ENCODE assay signal across 30 cellular contexts in the genomic region with DNA sequence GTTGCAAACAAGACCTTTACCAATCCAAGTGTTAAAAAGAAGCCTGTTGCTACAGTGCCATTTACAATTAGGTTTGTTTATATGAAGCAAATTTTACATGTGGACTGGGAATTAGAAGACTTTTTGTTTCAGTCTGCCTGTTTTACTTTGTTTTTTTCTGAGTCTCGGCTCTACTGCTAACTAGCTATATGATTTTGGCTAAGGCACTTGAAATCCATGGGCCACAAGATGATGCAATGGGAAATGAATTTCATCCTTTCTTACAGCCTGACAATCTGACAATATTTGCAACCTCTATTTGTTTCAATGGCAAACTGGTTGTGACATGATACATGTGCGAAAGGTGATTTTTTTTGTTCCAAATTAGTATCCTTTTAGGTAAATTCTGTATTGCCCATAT. TPM values are rescaled to one million over a fixed set of nuclear protein-coding genes. Genes with fewer than 3 reads are reported as not detected.
DNase-seq lines count a peak whose midpoint lies in the region; ATAC-seq, FAIRE-seq and TF ChIP-seq lines count a peak whose summit lies in the region.
"Had no signal": no experiment of that assay in that cellular context is flagged by ENCODE, and none has a peak within 500 bp of the region (broad histone marks: within the 10 kb centered on the region; RNA-seq: fewer than 3 reads in every experiment).

No MANE protein-coding gene starts in this region.

- no peaks in the 10 kb centered on the region for H4K20me1 ChIP-seq in HepG2 (ENCODE audit: insufficient read depth, low read length)

- no peak for FAIRE-seq in HepG2 (lab: Jason Lieb, UNC)
- FAIRE-seq: endothelial cell of umbilical vein, RCC 7860 had no signal

- CTCF ChIA-PET in HepG2 (lab: Yijun Ruan, JAX; ENCODE audit: low intra/inter-chr PET ratio, low total read pairs): no interaction called here

- no peak for TF ChIP-seq RAD21 in HepG2 (CRISPR knock-in tag; IDR thresholded peaks at IDR 0.05)

- H3K4me3 ChIP-seq in HepG2 (replicated peaks in 1 of 3; ENCODE audit: insufficient read depth in 1 of 3, low read depth in 2 of 3, low read length in 3 of 3): no peak overlapping the region
- no peak overlapping the region for H3K4me3 ChIP-seq in right lobe of liver
- H3K4me3 ChIP-seq in NB4 (ENCODE audit: low read depth, low read length): no peak overlapping the region
- H3K4me3 ChIP-seq in fibroblast of mammary gland (ENCODE audit: control insufficient read depth, low read depth, low read length): no peak overlapping the region
- H3K4me3 ChIP-seq: BLaER1 treated with 17β-estradiol and CSF1 and Interleukin-3, amounts not matched to agents 10 nM and 100 nM; heart right ventricle; neural progenitor cell; SJSA1; spleen; transverse colon had no signal

- H2AFZ ChIP-seq in HepG2 (ENCODE audit: low read length): no peak overlapping the region
- H2AFZ ChIP-seq: neural progenitor cell had no signal

- no TSS peak for BruUV-seq in HepG2 (replicated peaks; lab: Mats Ljungman, UMichigan)

- TF ChIP-seq EP300 in HepG2 (IDR thresholded peaks at IDR 0.05; ENCODE audit: low read depth in 2 of 2, low read length in 2 of 2): no peak
- TF ChIP-seq EP300 in HepG2 (CRISPR knock-in tag; IDR thresholded peaks at IDR 0.05; ENCODE audit: borderline replicate concordance): no peak

- TF ChIP-seq POLR2A in HepG2 (IDR thresholded peaks at IDR 0.05; ENCODE audit: insufficient read depth in 1 of 2, low read depth in 2 of 2, low read length in 2 of 2): no peak
- no peak for TF ChIP-seq POLR2A in right lobe of liver (IDR thresholded peaks at IDR 0.05)
- no peak for TF ChIP-seq POLR2A in NB4 (IDR thresholded peaks at IDR 0.05; ENCODE audit: extremely low read depth, insufficient read length)

- no peak overlapping the region for H3K9ac ChIP-seq in HepG2 (ENCODE audit: insufficient read depth, low read depth, low read length)
- H3K9ac ChIP-seq: neural progenitor cell had no signal

- intact Hi-C loops in HepG2 (cut with micrococcal nuclease; ENCODE audit: unreplicated experiment) (no loop called here), right lobe of liver (cut with DNase I) (no loop called here)

- in situ Hi-C loops in HepG2 (cut with HindIII; ENCODE audit: extremely low pct_ligation_motif_present, low pct_unique_long_range_greater_than_20kb) (no loop called here), G401 (cut with HindIII; ENCODE audit: low sequenced_read_pairs) (no loop called here)

- H3K79me2 ChIP-seq in HepG2 (ENCODE audit: insufficient read depth, low read length): peaks cover 22% of the 10 kb centered on the region

- H3K27me3 ChIP-seq in HepG2 (ENCODE audit: control insufficient read depth in 1 of 2, insufficient read depth in 2 of 2, low read length in 2 of 2) (no peaks in the 10 kb centered on the region; a peak in 1 of 5 replicates), right lobe of liver (no peaks in the 10 kb centered on the region)
- H3K27me3 ChIP-seq: BLaER1 treated with 17β-estradiol and CSF1 and Interleukin-3, amounts not matched to agents 10 nM and 100 nM; foreskin keratinocyte; heart right ventricle; SJSA1; spleen; transverse colon had no signal

- H3K27ac ChIP-seq in HepG2 (ENCODE audit: extremely low read length, insufficient read depth, low read length) (no peak overlapping the region), right lobe of liver (no peak overlapping the region)
- H3K27ac ChIP-seq: BLaER1 treated with 17β-estradiol and CSF1 and Interleukin-3, amounts not matched to agents 10 nM and 100 nM; foreskin keratinocyte; heart right ventricle; neural progenitor cell; SJSA1; transverse colon had no signal

- H3K36me3 ChIP-seq in HepG2 (replicated peaks in 1 of 2; ENCODE audit: control insufficient read depth in 1 of 2, insufficient read depth in 2 of 2, low read length in 2 of 2) (no peaks in the 10 kb centered on the region; a peak in 4 of 5 replicates), right lobe of liver (peaks cover 0 to 10% (median 0%) of the 10 kb centered on the region in 4 donors)

- 98% methylated on average over 2 of the region's 2 CpGs for WGBS in HepG2 (ENCODE audit: low lambda C conversion rate)
- 67% methylated on average over 2 of the region's 2 CpGs for WGBS in right lobe of liver (ENCODE audit: insufficient coverage, low coverage, low lambda C conversion rate, missing lambda C conversion rate)

- H3K4me1 ChIP-seq in HepG2 (ENCODE audit: insufficient read depth, low read length): peaks cover 21% of the 10 kb centered on the region
- H3K4me1 ChIP-seq in right lobe of liver: peaks cover 0 to 22% (median 8%) of the 10 kb centered on the region in 4 donors
- H3K4me1 ChIP-seq: foreskin keratinocyte had no signal

- H3K9me3 ChIP-seq in HepG2 (ENCODE audit: low read length) (no peaks in the 10 kb centered on the region), right lobe of liver (no peaks in the 10 kb centered on the region)
- H3K9me3 ChIP-seq: BLaER1 treated with 17β-estradiol and CSF1 and Interleukin-3, amounts not matched to agents 10 nM and 100 nM; heart right ventricle; SJSA1; spleen; transverse colon had no signal

- H3K4me2 ChIP-seq in HepG2 (ENCODE audit: low read depth, low read length): no peak overlapping the region
- H3K4me2 ChIP-seq: neural progenitor cell had no signal

- POLR2A ChIA-PET in HepG2 (lab: Yijun Ruan, JAX): no interaction called here

- DNase-seq in HepG2 (ENCODE audit: low spot score): no peak
- no peak for DNase-seq in right lobe of liver
- DNase-seq in NB4 (ENCODE audit: low read depth): peak; percentile 30
- peak; percentile 37 for DNase-seq in fibroblast of mammary gland (ENCODE audit: low read depth)
- no peak for DNase-seq in cerebellar nuclear complex (lab: John Stamatoyannopoulos, UW)
- no peak for DNase-seq in epidermal melanocyte (ENCODE audit: insufficient read length, low spot score)
- DNase-seq in G401 (ENCODE audit: low spot score): no peak
- DNase-seq: activated CD4-positive, alpha-beta T cell treated with anti-CD3 and anti-CD28 coated beads, Interleukin-2, amount 50 U/mL, for 4 hours; activated CD4-positive, CD25-positive, alpha-beta regulatory T cell; activated effector memory CD4-positive, alpha-beta T cell treated with anti-CD3 and anti-CD28 coated beads, Interleukin-2, amount 50 U/mL, for 16 hours; activated T-cell treated with anti-CD3 and anti-CD28 coated beads for 4 hours; DMS79 treated with DMSO at 0.1 percent for 48 hours; foreskin keratinocyte; heart right ventricle; Kasumi-1; left colon; mammary epithelial cell; NCI-H1105; NCI-H1930; NCI-H69; posterior cingulate gyrus; right cardiac atrium; spleen; T-helper 1 cell; transverse colon had no signal

- ATAC-seq in HepG2 (no peak), right lobe of liver (no peak)
- ATAC-seq: foreskin keratinocyte, heart right ventricle, left colon, right cardiac atrium had no signal

- TF ChIP-seq CTCF in HepG2 (CRISPR knock-in tag; IDR thresholded peaks at IDR 0.05): no peak
- TF ChIP-seq CTCF in right lobe of liver (IDR thresholded peaks at IDR 0.05): no peak
- TF ChIP-seq CTCF in NB4 (IDR thresholded peaks at IDR 0.05; ENCODE audit: low read depth, low read length): no peak
- no peak for TF ChIP-seq CTCF in fibroblast of mammary gland (conservative IDR thresholded peaks at IDR 0.05; ENCODE audit: control insufficient read depth, insufficient read depth, low read depth, low read length)

RNA-seq across cellular contexts. Expression of a gene that starts 3.7 kb away (rescaled TPM):
- total RNA-seq in HepG2 (2016; rRNA removed; fragmentation: Illumina TruSeq; extraction: Trizol) (21.6 and 26.2 TPM in 2 replicates), right lobe of liver (10 to 100 TPM; 12.3 to 23.0 (median 15.2) TPM)
- total RNA-seq in HepG2 (2016; cell fraction: cytosol; rRNA removed; fragmentation: Illumina TruSeq; extraction: Trizol; ENCODE audit: low read depth): 6.1 and 8.7 TPM in 2 replicates
- total RNA-seq in HepG2 (2016; cell fraction: insoluble cytoplasmic fraction; rRNA removed; fragmentation: Illumina TruSeq; extraction: Trizol): 21.5 and 30.1 TPM in 2 replicates
- total RNA-seq in HepG2 (2016; cell fraction: membrane; rRNA removed; fragmentation: Illumina TruSeq; extraction: Trizol): 12.7 and 13.4 TPM in 2 replicates
- 9.3 and 11.7 TPM in 2 replicates for total RNA-seq in HepG2 (2016; cell fraction: nucleus; rRNA removed; fragmentation: Illumina TruSeq; extraction: Trizol)
- 38.8 and 48.4 TPM in 2 replicates for polyA plus RNA-seq in HepG2 (2011; rRNA removed)
- 24.9 and 30.2 TPM in 2 replicates for polyA plus RNA-seq in HepG2 (2011; cell fraction: cytosol; rRNA removed)
- polyA plus RNA-seq in HepG2 (2011; cell fraction: nucleus; rRNA removed): 11.0 and 14.0 TPM in 2 replicates
- 14.3 and 21.4 TPM in 2 replicates for polyA plus RNA-seq in HepG2 (2012)
- 4.2 and 4.4 TPM in 2 replicates for polyA plus RNA-seq in HepG2 (2016; cell fraction: cytosol; fragmentation: Illumina TruSeq; extraction: Trizol; ENCODE audit: low read depth)
- 34.6 and 35.2 TPM in 2 replicates for polyA plus RNA-seq in HepG2 (2016; cell fraction: insoluble cytoplasmic fraction; fragmentation: Illumina TruSeq; extraction: Trizol; ENCODE audit: low read depth)
- 8.1 and 9.5 TPM in 2 replicates for polyA plus RNA-seq in HepG2 (2016; cell fraction: membrane; fragmentation: Illumina TruSeq; extraction: Trizol; ENCODE audit: low read depth)
- 17.7 and 21.1 TPM in 2 replicates for polyA plus RNA-seq in HepG2 (2016; cell fraction: nucleus; fragmentation: Illumina TruSeq; extraction: Trizol; ENCODE audit: insufficient read depth, low read depth)
- 29.8 and 36.3 TPM in 2 replicates for polyA minus RNA-seq in HepG2 (2011; rRNA and poly(A)+ RNA removed; ENCODE audit: low replicate concordance)
- polyA minus RNA-seq in HepG2 (2011; cell fraction: cytosol; rRNA and poly(A)+ RNA removed): 9.1 and 13.4 TPM in 2 replicates
- polyA minus RNA-seq in HepG2 (2011; cell fraction: nucleus; rRNA and poly(A)+ RNA removed): 6.4 and 7.0 TPM in 2 replicates
- total RNA-seq in G401 (2014; rRNA removed; shearing (Covaris generic)): 18.2 and 31.9 TPM in 2 replicates

RNA-seq across cellular contexts. Expression of a gene that starts 5.0 kb away (rescaled TPM):
- 162 and 224 TPM in 2 replicates for total RNA-seq in HepG2 (2016; rRNA removed; fragmentation: Illumina TruSeq; extraction: Trizol)
- total RNA-seq in HepG2 (2016; cell fraction: cytosol; rRNA removed; fragmentation: Illumina TruSeq; extraction: Trizol; ENCODE audit: low read depth): 15.8 and 21.1 TPM in 2 replicates
- 164 and 238 TPM in 2 replicates for total RNA-seq in HepG2 (2016; cell fraction: insoluble cytoplasmic fraction; rRNA removed; fragmentation: Illumina TruSeq; extraction: Trizol)
- 32.6 and 36.1 TPM in 2 replicates for total RNA-seq in HepG2 (2016; cell fraction: membrane; rRNA removed; fragmentation: Illumina TruSeq; extraction: Trizol)
- total RNA-seq in HepG2 (2016; cell fraction: nucleus; rRNA removed; fragmentation: Illumina TruSeq; extraction: Trizol): 58.0 and 59.0 TPM in 2 replicates
- polyA plus RNA-seq in HepG2 (2011; rRNA removed): 75.2 and 106 TPM in 2 replicates
- 81.5 and 102 TPM in 2 replicates for polyA plus RNA-seq in HepG2 (2011; cell fraction: cytosol; rRNA removed)
- 25.3 and 38.5 TPM in 2 replicates for polyA plus RNA-seq in HepG2 (2011; cell fraction: nucleus; rRNA removed)
- polyA plus RNA-seq in HepG2 (2012): 87.0 and 96.0 TPM in 2 replicates
- polyA plus RNA-seq in HepG2 (2016; cell fraction: cytosol; fragmentation: Illumina TruSeq; extraction: Trizol; ENCODE audit: low read depth): 14.2 and 15.2 TPM in 2 replicates
- 218 and 247 TPM in 2 replicates for polyA plus RNA-seq in HepG2 (2016; cell fraction: insoluble cytoplasmic fraction; fragmentation: Illumina TruSeq; extraction: Trizol; ENCODE audit: low read depth)
- 28.1 and 28.8 TPM in 2 replicates for polyA plus RNA-seq in HepG2 (2016; cell fraction: membrane; fragmentation: Illumina TruSeq; extraction: Trizol; ENCODE audit: low read depth)
- polyA plus RNA-seq in HepG2 (2016; cell fraction: nucleus; fragmentation: Illumina TruSeq; extraction: Trizol; ENCODE audit: insufficient read depth, low read depth): 89.2 and 112 TPM in 2 replicates
- 14.9 and 35.6 TPM in 2 replicates for polyA minus RNA-seq in HepG2 (2011; rRNA and poly(A)+ RNA removed; ENCODE audit: low replicate concordance)
- 26.3 and 33.8 TPM in 2 replicates for polyA minus RNA-seq in HepG2 (2011; cell fraction: cytosol; rRNA and poly(A)+ RNA removed)
- polyA minus RNA-seq in HepG2 (2011; cell fraction: nucleus; rRNA and poly(A)+ RNA removed): 20.2 and 28.7 TPM in 2 replicates
- total RNA-seq in right lobe of liver: 10 to 100 TPM; 41.1 to 68.4 (median 56.3) TPM
- total RNA-seq in G401 (2014; rRNA removed; shearing (Covaris generic)): 86.0 and 117 TPM in 2 replicates

RNA-seq across cellular contexts. Expression of a gene that starts 12.4 kb away (rescaled TPM):
- total RNA-seq in HepG2 (2016; rRNA removed; fragmentation: Illumina TruSeq; extraction: Trizol) (0.53 and 0.89 TPM in 2 replicates), right lobe of liver (1 to 10 TPM in 3 of 6 experiments, under 1 TPM in 3; 0.50 to 2.3 (median 0.85) TPM)
- total RNA-seq in HepG2 (2016; cell fraction: cytosol; rRNA removed; fragmentation: Illumina TruSeq; extraction: Trizol; ENCODE audit: low read depth): 0.09 and 0.20 TPM in 2 replicates
- 0.54 and 0.95 TPM in 2 replicates for total RNA-seq in HepG2 (2016; cell fraction: insoluble cytoplasmic fraction; rRNA removed; fragmentation: Illumina TruSeq; extraction: Trizol)
- total RNA-seq in HepG2 (2016; cell fraction: membrane; rRNA removed; fragmentation: Illumina TruSeq; extraction: Trizol): 0.31 and 0.46 TPM in 2 replicates
- total RNA-seq in HepG2 (2016; cell fraction: nucleus; rRNA removed; fragmentation: Illumina TruSeq; extraction: Trizol): 1.3 and 1.4 TPM in 2 replicates
- 1.6 and 1.8 TPM in 2 replicates for polyA plus RNA-seq in HepG2 (2011; rRNA removed)
- 0.79 and 0.83 TPM in 2 replicates for polyA plus RNA-seq in HepG2 (2011; cell fraction: cytosol; rRNA removed)
- polyA plus RNA-seq in HepG2 (2011; cell fraction: nucleus; rRNA removed): 5.0 and 7.8 TPM in 2 replicates
- polyA plus RNA-seq in HepG2 (2012): 0.55 and 0.64 TPM in 2 replicates
- polyA plus RNA-seq in HepG2 (2016; cell fraction: cytosol; fragmentation: Illumina TruSeq; extraction: Trizol; ENCODE audit: low read depth): 0.08 and 0.12 TPM in 2 replicates
- 0.30 and 0.47 TPM in 2 replicates for polyA plus RNA-seq in HepG2 (2016; cell fraction: insoluble cytoplasmic fraction; fragmentation: Illumina TruSeq; extraction: Trizol; ENCODE audit: low read depth)
- polyA plus RNA-seq in HepG2 (2016; cell fraction: membrane; fragmentation: Illumina TruSeq; extraction: Trizol; ENCODE audit: low read depth): 0.21 and 0.23 TPM in 2 replicates
- polyA plus RNA-seq in HepG2 (2016; cell fraction: nucleus; fragmentation: Illumina TruSeq; extraction: Trizol; ENCODE audit: insufficient read depth, low read depth): 3.6 and 4.6 TPM in 2 replicates
- polyA minus RNA-seq in HepG2 (2011; rRNA and poly(A)+ RNA removed; ENCODE audit: low replicate concordance): 0.35 and 1.5 TPM in 2 replicates
- polyA minus RNA-seq in HepG2 (2011; cell fraction: cytosol; rRNA and poly(A)+ RNA removed): 0.69 and 0.70 TPM in 2 replicates
- 1.8 and 2.6 TPM in 2 replicates for polyA minus RNA-seq in HepG2 (2011; cell fraction: nucleus; rRNA and poly(A)+ RNA removed)
- 0.27 and 0.74 TPM in 2 replicates for total RNA-seq in G401 (2014; rRNA removed; shearing (Covaris generic))

RNA-seq across cellular contexts. Expression of a gene that starts 35.6 kb away (rescaled TPM):
- 8.1 and 10.9 TPM in 2 replicates for total RNA-seq in HepG2 (2016; rRNA removed; fragmentation: Illumina TruSeq; extraction: Trizol)
- 1.6 TPM in 2 replicates for total RNA-seq in HepG2 (2016; cell fraction: cytosol; rRNA removed; fragmentation: Illumina TruSeq; extraction: Trizol; ENCODE audit: low read depth)
- total RNA-seq in HepG2 (2016; cell fraction: insoluble cytoplasmic fraction; rRNA removed; fragmentation: Illumina TruSeq; extraction: Trizol): 8.3 and 9.6 TPM in 2 replicates
- 6.8 and 7.1 TPM in 2 replicates for total RNA-seq in HepG2 (2016; cell fraction: membrane; rRNA removed; fragmentation: Illumina TruSeq; extraction: Trizol)
- 5.0 and 5.9 TPM in 2 replicates for total RNA-seq in HepG2 (2016; cell fraction: nucleus; rRNA removed; fragmentation: Illumina TruSeq; extraction: Trizol)
- 19.4 and 24.9 TPM in 2 replicates for polyA plus RNA-seq in HepG2 (2011; rRNA removed)
- polyA plus RNA-seq in HepG2 (2011; cell fraction: cytosol; rRNA removed): 19.3 and 22.0 TPM in 2 replicates
- 5.2 and 7.4 TPM in 2 replicates for polyA plus RNA-seq in HepG2 (2011; cell fraction: nucleus; rRNA removed)
- 4.8 and 5.8 TPM in 2 replicates for polyA plus RNA-seq in HepG2 (2012)
- polyA plus RNA-seq in HepG2 (2016; cell fraction: cytosol; fragmentation: Illumina TruSeq; extraction: Trizol; ENCODE audit: low read depth): 1.3 and 1.7 TPM in 2 replicates
- 12.8 and 15.5 TPM in 2 replicates for polyA plus RNA-seq in HepG2 (2016; cell fraction: insoluble cytoplasmic fraction; fragmentation: Illumina TruSeq; extraction: Trizol; ENCODE audit: low read depth)
- 5.7 and 5.8 TPM in 2 replicates for polyA plus RNA-seq in HepG2 (2016; cell fraction: membrane; fragmentation: Illumina TruSeq; extraction: Trizol; ENCODE audit: low read depth)
- 9.8 and 10.9 TPM in 2 replicates for polyA plus RNA-seq in HepG2 (2016; cell fraction: nucleus; fragmentation: Illumina TruSeq; extraction: Trizol; ENCODE audit: insufficient read depth, low read depth)
- 15.4 and 31.6 TPM in 2 replicates for polyA minus RNA-seq in HepG2 (2011; rRNA and poly(A)+ RNA removed; ENCODE audit: low replicate concordance)
- 12.6 and 13.9 TPM in 2 replicates for polyA minus RNA-seq in HepG2 (2011; cell fraction: cytosol; rRNA and poly(A)+ RNA removed)
- polyA minus RNA-seq in HepG2 (2011; cell fraction: nucleus; rRNA and poly(A)+ RNA removed): 5.9 and 7.2 TPM in 2 replicates
- total RNA-seq in right lobe of liver: 10 to 100 TPM; 10.6 to 11.9 (median 11.0) TPM
- 31.7 and 32.1 TPM in 2 replicates for total RNA-seq in G401 (2014; rRNA removed; shearing (Covaris generic))

RNA-seq across cellular contexts. Expression of a gene that starts 36.6 kb away (rescaled TPM):
- total RNA-seq in HepG2 (2016; rRNA removed; fragmentation: Illumina TruSeq; extraction: Trizol): 0.02 TPM in 1 of 2 replicates, not detected in the other
- not detected in 2 replicates for total RNA-seq in HepG2 (2016; cell fraction: cytosol; rRNA removed; fragmentation: Illumina TruSeq; extraction: Trizol; ENCODE audit: low read depth)
- total RNA-seq in HepG2 (2016; cell fraction: insoluble cytoplasmic fraction; rRNA removed; fragmentation: Illumina TruSeq; extraction: Trizol): not detected in 2 replicates
- total RNA-seq in HepG2 (2016; cell fraction: membrane; rRNA removed; fragmentation: Illumina TruSeq; extraction: Trizol): not detected in 2 replicates
- total RNA-seq in HepG2 (2016; cell fraction: nucleus; rRNA removed; fragmentation: Illumina TruSeq; extraction: Trizol): not detected in 2 replicates
- not detected in 2 replicates for polyA plus RNA-seq in HepG2 (2011; rRNA removed)
- polyA plus RNA-seq in HepG2 (2011; cell fraction: cytosol; rRNA removed): 0.01 TPM in 2 replicates
- not detected in 2 replicates for polyA plus RNA-seq in HepG2 (2011; cell fraction: nucleus; rRNA removed)
- polyA plus RNA-seq in HepG2 (2012): not detected in 2 replicates
- not detected in 2 replicates for polyA plus RNA-seq in HepG2 (2016; cell fraction: cytosol; fragmentation: Illumina TruSeq; extraction: Trizol; ENCODE audit: low read depth)
- polyA plus RNA-seq in HepG2 (2016; cell fraction: insoluble cytoplasmic fraction; fragmentation: Illumina TruSeq; extraction: Trizol; ENCODE audit: low read depth): not detected in 2 replicates
- polyA plus RNA-seq in HepG2 (2016; cell fraction: membrane; fragmentation: Illumina TruSeq; extraction: Trizol; ENCODE audit: low read depth): not detected in 2 replicates
- not detected in 2 replicates for polyA plus RNA-seq in HepG2 (2016; cell fraction: nucleus; fragmentation: Illumina TruSeq; extraction: Trizol; ENCODE audit: insufficient read depth, low read depth)
- polyA minus RNA-seq in HepG2 (2011; rRNA and poly(A)+ RNA removed; ENCODE audit: low replicate concordance): 0.10 TPM in 1 of 2 replicates, not detected in the other
- not detected in 2 replicates for polyA minus RNA-seq in HepG2 (2011; cell fraction: cytosol; rRNA and poly(A)+ RNA removed)
- polyA minus RNA-seq in HepG2 (2011; cell fraction: nucleus; rRNA and poly(A)+ RNA removed): 0.13 TPM in 1 of 2 replicates, not detected in the other
- total RNA-seq in right lobe of liver: 1 to 10 TPM; 1.1 to 2.5 (median 1.6) TPM
- total RNA-seq in G401 (2014; rRNA removed; shearing (Covaris generic)): not detected in 2 replicates
- total RNA-seq: SJSA1 had no signal

Comparison
In these comparisons a context has a peak if more than half of its experiments do, and no peak if none do; other contexts are left out.
1. DNase-seq: peak in NB4 (single experiment) and fibroblast of mammary gland (single experiment); none in HepG2 (single experiment), right lobe of liver (0 of 3), cerebellar nuclear complex (0 of 2), epidermal melanocyte (single experiment) and G401 (single experiment).